In the genomic region with DNA sequence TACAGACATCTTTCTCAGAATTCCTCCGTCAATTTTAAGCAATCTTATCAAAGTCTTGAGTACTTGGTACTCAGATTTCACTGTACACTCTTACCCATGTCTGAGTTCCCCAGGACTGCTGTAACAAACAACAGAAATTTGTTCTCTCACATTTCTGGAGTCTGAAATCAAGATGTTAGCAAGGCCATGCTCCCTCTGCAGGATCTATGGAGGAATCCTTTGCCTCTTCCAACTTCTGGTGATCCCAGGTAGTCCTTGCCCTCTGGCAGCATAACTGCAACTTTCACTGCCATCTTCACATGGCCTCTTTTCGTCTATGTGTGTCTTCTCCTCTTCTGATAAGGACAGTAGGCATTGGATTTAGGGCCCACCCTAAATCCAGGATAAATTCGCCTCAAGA, we compare ENCODE assay signal across 1 cellular context.
TF ChIP-seq lines count a peak whose summit lies in the region.

No MANE protein-coding gene starts in this region.

TF ChIP-seq in H1, 55 proteins besides CTCF, POLR2A, EP300 and RAD21:
- TF ChIP-seq, protein P1, sequence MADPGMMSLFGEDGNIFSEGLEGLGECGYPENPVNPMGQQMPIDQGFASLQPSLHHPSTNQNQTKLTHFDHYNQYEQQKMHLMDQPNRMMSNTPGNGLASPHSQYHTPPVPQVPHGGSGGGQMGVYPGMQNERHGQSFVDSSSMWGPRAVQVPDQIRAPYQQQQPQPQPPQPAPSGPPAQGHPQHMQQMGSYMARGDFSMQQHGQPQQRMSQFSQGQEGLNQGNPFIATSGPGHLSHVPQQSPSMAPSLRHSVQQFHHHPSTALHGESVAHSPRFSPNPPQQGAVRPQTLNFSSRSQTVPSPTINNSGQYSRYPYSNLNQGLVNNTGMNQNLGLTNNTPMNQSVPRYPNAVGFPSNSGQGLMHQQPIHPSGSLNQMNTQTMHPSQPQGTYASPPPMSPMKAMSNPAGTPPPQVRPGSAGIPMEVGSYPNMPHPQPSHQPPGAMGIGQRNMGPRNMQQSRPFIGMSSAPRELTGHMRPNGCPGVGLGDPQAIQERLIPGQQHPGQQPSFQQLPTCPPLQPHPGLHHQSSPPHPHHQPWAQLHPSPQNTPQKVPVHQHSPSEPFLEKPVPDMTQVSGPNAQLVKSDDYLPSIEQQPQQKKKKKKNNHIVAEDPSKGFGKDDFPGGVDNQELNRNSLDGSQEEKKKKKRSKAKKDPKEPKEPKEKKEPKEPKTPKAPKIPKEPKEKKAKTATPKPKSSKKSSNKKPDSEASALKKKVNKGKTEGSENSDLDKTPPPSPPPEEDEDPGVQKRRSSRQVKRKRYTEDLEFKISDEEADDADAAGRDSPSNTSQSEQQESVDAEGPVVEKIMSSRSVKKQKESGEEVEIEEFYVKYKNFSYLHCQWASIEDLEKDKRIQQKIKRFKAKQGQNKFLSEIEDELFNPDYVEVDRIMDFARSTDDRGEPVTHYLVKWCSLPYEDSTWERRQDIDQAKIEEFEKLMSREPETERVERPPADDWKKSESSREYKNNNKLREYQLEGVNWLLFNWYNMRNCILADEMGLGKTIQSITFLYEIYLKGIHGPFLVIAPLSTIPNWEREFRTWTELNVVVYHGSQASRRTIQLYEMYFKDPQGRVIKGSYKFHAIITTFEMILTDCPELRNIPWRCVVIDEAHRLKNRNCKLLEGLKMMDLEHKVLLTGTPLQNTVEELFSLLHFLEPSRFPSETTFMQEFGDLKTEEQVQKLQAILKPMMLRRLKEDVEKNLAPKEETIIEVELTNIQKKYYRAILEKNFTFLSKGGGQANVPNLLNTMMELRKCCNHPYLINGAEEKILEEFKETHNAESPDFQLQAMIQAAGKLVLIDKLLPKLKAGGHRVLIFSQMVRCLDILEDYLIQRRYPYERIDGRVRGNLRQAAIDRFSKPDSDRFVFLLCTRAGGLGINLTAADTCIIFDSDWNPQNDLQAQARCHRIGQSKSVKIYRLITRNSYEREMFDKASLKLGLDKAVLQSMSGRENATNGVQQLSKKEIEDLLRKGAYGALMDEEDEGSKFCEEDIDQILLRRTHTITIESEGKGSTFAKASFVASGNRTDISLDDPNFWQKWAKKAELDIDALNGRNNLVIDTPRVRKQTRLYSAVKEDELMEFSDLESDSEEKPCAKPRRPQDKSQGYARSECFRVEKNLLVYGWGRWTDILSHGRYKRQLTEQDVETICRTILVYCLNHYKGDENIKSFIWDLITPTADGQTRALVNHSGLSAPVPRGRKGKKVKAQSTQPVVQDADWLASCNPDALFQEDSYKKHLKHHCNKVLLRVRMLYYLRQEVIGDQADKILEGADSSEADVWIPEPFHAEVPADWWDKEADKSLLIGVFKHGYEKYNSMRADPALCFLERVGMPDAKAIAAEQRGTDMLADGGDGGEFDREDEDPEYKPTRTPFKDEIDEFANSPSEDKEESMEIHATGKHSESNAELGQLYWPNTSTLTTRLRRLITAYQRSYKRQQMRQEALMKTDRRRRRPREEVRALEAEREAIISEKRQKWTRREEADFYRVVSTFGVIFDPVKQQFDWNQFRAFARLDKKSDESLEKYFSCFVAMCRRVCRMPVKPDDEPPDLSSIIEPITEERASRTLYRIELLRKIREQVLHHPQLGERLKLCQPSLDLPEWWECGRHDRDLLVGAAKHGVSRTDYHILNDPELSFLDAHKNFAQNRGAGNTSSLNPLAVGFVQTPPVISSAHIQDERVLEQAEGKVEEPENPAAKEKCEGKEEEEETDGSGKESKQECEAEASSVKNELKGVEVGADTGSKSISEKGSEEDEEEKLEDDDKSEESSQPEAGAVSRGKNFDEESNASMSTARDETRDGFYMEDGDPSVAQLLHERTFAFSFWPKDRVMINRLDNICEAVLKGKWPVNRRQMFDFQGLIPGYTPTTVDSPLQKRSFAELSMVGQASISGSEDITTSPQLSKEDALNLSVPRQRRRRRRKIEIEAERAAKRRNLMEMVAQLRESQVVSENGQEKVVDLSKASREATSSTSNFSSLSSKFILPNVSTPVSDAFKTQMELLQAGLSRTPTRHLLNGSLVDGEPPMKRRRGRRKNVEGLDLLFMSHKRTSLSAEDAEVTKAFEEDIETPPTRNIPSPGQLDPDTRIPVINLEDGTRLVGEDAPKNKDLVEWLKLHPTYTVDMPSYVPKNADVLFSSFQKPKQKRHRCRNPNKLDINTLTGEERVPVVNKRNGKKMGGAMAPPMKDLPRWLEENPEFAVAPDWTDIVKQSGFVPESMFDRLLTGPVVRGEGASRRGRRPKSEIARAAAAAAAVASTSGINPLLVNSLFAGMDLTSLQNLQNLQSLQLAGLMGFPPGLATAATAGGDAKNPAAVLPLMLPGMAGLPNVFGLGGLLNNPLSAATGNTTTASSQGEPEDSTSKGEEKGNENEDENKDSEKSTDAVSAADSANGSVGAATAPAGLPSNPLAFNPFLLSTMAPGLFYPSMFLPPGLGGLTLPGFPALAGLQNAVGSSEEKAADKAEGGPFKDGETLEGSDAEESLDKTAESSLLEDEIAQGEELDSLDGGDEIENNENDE (IDR thresholded peaks at IDR 0.05; ENCODE audit: insufficient replicate concordance, low read length), result no peak
- no peak for TF ChIP-seq POU5F1 (IDR thresholded peaks at IDR 0.05; ENCODE audit: low read depth, low read length)
